ENCODE assay signal across 19 cellular contexts in the genomic region with DNA sequence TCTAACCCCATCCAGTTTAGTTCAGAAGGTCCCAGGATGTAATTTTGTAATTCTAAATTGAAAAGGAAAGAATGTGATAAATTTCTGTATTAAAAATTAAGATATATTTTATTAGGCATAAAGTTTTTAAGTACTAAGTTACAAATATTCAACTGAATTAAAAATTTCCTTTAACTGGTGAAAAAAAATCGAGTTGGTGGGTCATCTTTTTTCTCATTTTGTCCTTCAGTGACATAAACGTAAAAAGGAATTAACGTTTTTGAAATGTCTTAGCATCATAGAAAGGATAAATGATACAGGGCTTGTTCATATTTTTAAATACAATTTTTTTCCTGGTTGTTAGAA.
"Had no signal": no experiment of that assay in that cellular context is flagged by ENCODE, and none has a peak within 500 bp of the region (broad histone marks: within the 10 kb centered on the region; RNA-seq: fewer than 3 reads in every experiment).

No MANE protein-coding gene starts in this region.

- DNase-seq: activated CD4-positive, alpha-beta T cell treated with anti-CD3 and anti-CD28 coated beads, Interleukin-2, amount 50 U/mL, for 1 hour; activated CD4-positive, CD25-positive, alpha-beta regulatory T cell treated with anti-CD3 and anti-CD28 coated beads, Interleukin-2, amount 50 U/mL, for 72 hours; activated CD8-positive, alpha-beta memory T cell treated with anti-CD3 and anti-CD28 coated beads for 24 hours; activated CD8-positive, alpha-beta memory T cell treated with anti-CD3 and anti-CD28 coated beads, Interleukin-2, amount 50 U/mL, for 48 hours; activated effector memory CD4-positive, alpha-beta T cell treated with Interleukin-2 at 50 U/mL for 16 hours; activated naive CD8-positive, alpha-beta T cell treated with anti-CD3 and anti-CD28 coated beads, Interleukin-2, amount 10 ng/mL, durations not matched to agents 7 days and 5 days; cortex of kidney; esophagus squamous epithelium; left cardiac atrium; transverse colon; uterus had no signal

- FAIRE-seq: bronchial epithelial cell had no signal

- H3K27me3 Mint-ChIP-seq: activated naive CD8-positive, alpha-beta T cell treated with anti-CD3 and anti-CD28 coated beads, Interleukin-2, amount 10 ng/mL, durations not matched to agents 7 days and 5 days; stimulated activated memory B cell treated with anti-CD40 and anti-IgM and Interleukin-4, amounts not matched to agents 10 μg/mL and 1 μg/mL and 100 μg/mL, for 72 hours had no signal

- H3K36me3 ChIP-seq: esophagus squamous epithelium, gastroesophageal sphincter, heart left ventricle, transverse colon, uterus had no signal

- ATAC-seq: gastroesophageal sphincter had no signal

- H3K4me3 ChIP-seq: esophagus squamous epithelium, gastroesophageal sphincter, heart left ventricle, smooth muscle cell, transverse colon, uterus had no signal

- H3K4me1 ChIP-seq: transverse colon, uterus had no signal

- H3K36me3 Mint-ChIP-seq: activated naive CD8-positive, alpha-beta T cell treated with anti-CD3 and anti-CD28 coated beads, Interleukin-2, amount 10 ng/mL, durations not matched to agents 7 days and 5 days; stimulated activated memory B cell treated with anti-CD40 and anti-IgM and Interleukin-4, amounts not matched to agents 10 μg/mL and 1 μg/mL and 100 μg/mL, for 72 hours had no signal

- H3K27ac ChIP-seq: esophagus squamous epithelium, gastroesophageal sphincter, heart left ventricle, transverse colon, uterus had no signal

- H3K27ac Mint-ChIP-seq: activated naive CD4-positive, alpha-beta T cell treated with anti-CD3 and anti-CD28 coated beads for 36 hours; activated naive CD8-positive, alpha-beta T cell treated with anti-CD3 and anti-CD28 coated beads, Interleukin-2, amount 10 ng/mL, durations not matched to agents 7 days and 5 days; endodermal cell; stimulated activated memory B cell treated with anti-CD40 and anti-IgM and Interleukin-4, amounts not matched to agents 10 μg/mL and 1 μg/mL and 100 μg/mL, for 72 hours had no signal

- H3K9me3 Mint-ChIP-seq: activated naive CD4-positive, alpha-beta T cell treated with anti-CD3 and anti-CD28 coated beads for 36 hours; activated naive CD8-positive, alpha-beta T cell treated with anti-CD3 and anti-CD28 coated beads, Interleukin-2, amount 10 ng/mL, durations not matched to agents 7 days and 5 days; endodermal cell; nephron; stimulated activated memory B cell treated with anti-CD40 and anti-IgM and Interleukin-4, amounts not matched to agents 10 μg/mL and 1 μg/mL and 100 μg/mL, for 72 hours had no signal

- H3K9me3 ChIP-seq: esophagus squamous epithelium, gastroesophageal sphincter, heart left ventricle, transverse colon, uterus had no signal

- H3K27me3 ChIP-seq: esophagus squamous epithelium, gastroesophageal sphincter, heart left ventricle, transverse colon, uterus had no signal

- H3K4me3 Mint-ChIP-seq: activated naive CD4-positive, alpha-beta T cell treated with anti-CD3 and anti-CD28 coated beads for 36 hours; activated naive CD8-positive, alpha-beta T cell treated with anti-CD3 and anti-CD28 coated beads, Interleukin-2, amount 10 ng/mL, durations not matched to agents 7 days and 5 days; endodermal cell; nephron; stimulated activated memory B cell treated with anti-CD40 and anti-IgM and Interleukin-4, amounts not matched to agents 10 μg/mL and 1 μg/mL and 100 μg/mL, for 72 hours had no signal
